ENCODE assay signal across 21 cellular contexts in genomic region chr14:59959663-59960062, GRCh38.
"Had no signal": no experiment of that assay in that cellular context is flagged by ENCODE, and none has a peak within 500 bp of the region (broad histone marks: within the 10 kb centered on the region; RNA-seq: fewer than 3 reads in every experiment).

No MANE protein-coding gene starts in this region.

- FAIRE-seq: K562 had no signal

- H3K27ac ChIP-seq: KMS-11, RWPE1 had no signal

- H3K9me3 ChIP-seq: SK-N-SH had no signal

- H3K4me3 ChIP-seq: K562 had no signal

- H3K9ac ChIP-seq: KMS-11, SK-N-SH had no signal

- DNase-seq: Kasumi-1, MM.1S, NCI-H1048, NCI-H1105, NCI-H1417, NCI-H1436 treated with DMSO at 0.1 percent for 48 hours, NCI-H1694, NCI-H187 treated with DMSO at 0.1 percent for 48 hours, NCI-H2029 treated with DMSO at 0.1 percent for 48 hours, NCI-H2171 treated with DMSO at 0.1 percent for 48 hours, NCI-H345, NCI-H446 treated with DMSO at 0.1 percent for 48 hours, NCI-H524, NCI-H526 treated with DMSO at 0.1 percent for 48 hours, NCI-H774, PC-3, SHP77, SK-N-SH had no signal
